ENCODE assay signal across 9 cellular contexts in genomic region chr1:28172690-28173150, GRCh38. TPM values are rescaled to one million over a fixed set of nuclear protein-coding genes. Genes with fewer than 3 reads are reported as not detected.
DNase-seq lines count a peak whose midpoint lies in the region; ATAC-seq and FAIRE-seq lines count a peak whose summit lies in the region.
"Had no signal": no experiment of that assay in that cellular context is flagged by ENCODE, and none has a peak within 500 bp of the region (broad histone marks: within the 10 kb centered on the region; RNA-seq: fewer than 3 reads in every experiment).

No MANE protein-coding gene starts in this region.

- H3K4me3 ChIP-seq in small intestine (ENCODE audit: low read depth in 1 of 2, low read length in 2 of 2) = no peak overlapping the region

- intact Hi-C loops in activated CD4-positive, alpha-beta T cell treated with anti-CD3 and anti-CD28 coated beads, Interleukin-2, amount 10 ng/mL, durations not matched to agents 24 days and 14 days (cut with micrococcal nuclease) = no loop called here

- no peaks in the 10 kb centered on the region for H3K27me3 ChIP-seq in small intestine (ENCODE audit: control insufficient read depth in 2 of 2, insufficient read depth in 2 of 2, low read length in 2 of 2)

- peaks cover 54% of the 10 kb centered on the region for H3K27me3 Mint-ChIP-seq in activated CD4-positive, alpha-beta T cell treated with anti-CD3 and anti-CD28 coated beads, Interleukin-2, amount 10 ng/mL, durations not matched to agents 24 days and 14 days
- H3K27me3 Mint-ChIP-seq in effector memory CD8-positive, alpha-beta T cell = no peaks in the 10 kb centered on the region

- FAIRE-seq in small intestine (lab: Jason Lieb, UNC) = no peak

- peak overlapping the region; percentile 47 for H3K4me3 Mint-ChIP-seq in activated CD4-positive, alpha-beta T cell treated with anti-CD3 and anti-CD28 coated beads, Interleukin-2, amount 10 ng/mL, durations not matched to agents 24 days and 14 days
- peak overlapping the region; percentile 80 to 84 for H3K4me3 Mint-ChIP-seq in effector memory CD8-positive, alpha-beta T cell
- H3K4me3 Mint-ChIP-seq: neural crest cell had no signal

- H3K36me3 ChIP-seq in small intestine (ENCODE audit: control insufficient read depth in 2 of 2, insufficient read depth in 2 of 2, low read length in 2 of 2) = no peaks in the 10 kb centered on the region

- ATAC-seq in HG02870 (IDR thresholded peaks at IDR 0.05; ENCODE audit: unreplicated experiment) = peak; percentile 49
- ATAC-seq in effector memory CD8-positive, alpha-beta T cell (replicated peaks) = peak; percentile 58

- DNase-seq in activated CD4-positive, alpha-beta T cell treated with anti-CD3 and anti-CD28 coated beads, Interleukin-2, amount 10 ng/mL, durations not matched to agents 24 days and 14 days = peak; percentile 85
- no peak for DNase-seq in activated CD4-positive, alpha-beta T cell treated with anti-CD3 and anti-CD28 coated beads, Interleukin-2, amount 50 U/mL, for 1 hour
- DNase-seq in OCI-M1 (lab: John Stamatoyannopoulos, UW) (peak; percentile 98), small intestine (peak; percentile 82), LoVo (ENCODE audit: low spot score) (no peak), cortex of kidney (lab: John Stamatoyannopoulos, UW) (no peak)
- DNase-seq in effector memory CD8-positive, alpha-beta T cell = peak; percentile 21 to 38 (median 23)

- peak overlapping the region in 1 of 2 donors; percentile 81 for H3K27ac ChIP-seq in small intestine (ENCODE audit: low read depth in 1 of 2, low read length in 1 of 2)

- peaks cover 0 to 6% of the 10 kb centered on the region in 2 donors for H3K4me1 ChIP-seq in small intestine (ENCODE audit: control insufficient read depth in 2 of 2, insufficient read depth in 1 of 2, low read depth in 1 of 2, low read length in 1 of 2)

- H3K4me1 Mint-ChIP-seq in activated CD4-positive, alpha-beta T cell treated with anti-CD3 and anti-CD28 coated beads, Interleukin-2, amount 10 ng/mL, durations not matched to agents 24 days and 14 days = peaks cover 48% of the 10 kb centered on the region
- peaks cover 42 to 47% of the 10 kb centered on the region in 2 donors for H3K4me1 Mint-ChIP-seq in effector memory CD8-positive, alpha-beta T cell (ENCODE audit: low read depth in 2 of 2)
- H3K4me1 Mint-ChIP-seq: neural crest cell had no signal

- no peaks in the 10 kb centered on the region for H3K9me3 ChIP-seq in small intestine (ENCODE audit: control insufficient read depth, low read depth)

- WGBS in small intestine, 3 donors = 5 to 18% (median 8%) methylated on average over 8 of the region's 8 CpGs

- peak overlapping the region; percentile 15 for H3K27ac Mint-ChIP-seq in activated CD4-positive, alpha-beta T cell treated with anti-CD3 and anti-CD28 coated beads, Interleukin-2, amount 10 ng/mL, durations not matched to agents 24 days and 14 days
- H3K27ac Mint-ChIP-seq in effector memory CD8-positive, alpha-beta T cell = peak overlapping the region; percentile 83 to 87

- H3K36me3 Mint-ChIP-seq in activated CD4-positive, alpha-beta T cell treated with anti-CD3 and anti-CD28 coated beads, Interleukin-2, amount 10 ng/mL, durations not matched to agents 24 days and 14 days (ENCODE audit: low read depth) = no peaks in the 10 kb centered on the region
- peaks cover 12% of the 10 kb centered on the region for H3K36me3 Mint-ChIP-seq in effector memory CD8-positive, alpha-beta T cell (ENCODE audit: insufficient read depth)

- H3K9me3 Mint-ChIP-seq in activated CD4-positive, alpha-beta T cell treated with anti-CD3 and anti-CD28 coated beads, Interleukin-2, amount 10 ng/mL, durations not matched to agents 24 days and 14 days = no peaks in the 10 kb centered on the region
- no peaks in the 10 kb centered on the region for H3K9me3 Mint-ChIP-seq in effector memory CD8-positive, alpha-beta T cell
- H3K9me3 Mint-ChIP-seq: neural crest cell had no signal

RNA-seq across cellular contexts. Expression of gene PTAFR, which starts 3.8 kb away (rescaled TPM):
- total RNA-seq in activated CD4-positive, alpha-beta T cell treated with anti-CD3 and anti-CD28 coated beads, Interleukin-2, amount 10 ng/mL, durations not matched to agents 24 days and 14 days = 0.40 and 0.57 TPM in 2 replicates
- 1 to 10 TPM; 1.1 to 5.2 (median 1.9) TPM for polyA plus RNA-seq in small intestine

Comparison
In these comparisons a context has a peak if more than half of its experiments do, and no peak if none do; other contexts are left out.
1. DNase-seq: peak in activated CD4-positive, alpha-beta T cell treated with anti-CD3 and anti-CD28 coated beads, Interleukin-2, amount 10 ng/mL, durations not matched to agents 24 days and 14 days (single experiment), OCI-M1 (single experiment), effector memory CD8-positive, alpha-beta T cell (3 of 3) and small intestine (single experiment); none in activated CD4-positive, alpha-beta T cell treated with anti-CD3 and anti-CD28 coated beads, Interleukin-2, amount 50 U/mL, for 1 hour (single experiment), LoVo (single experiment) and cortex of kidney (single experiment).